Comparison of ENCODE assay signal across 8 cellular contexts in the genomic region with DNA sequence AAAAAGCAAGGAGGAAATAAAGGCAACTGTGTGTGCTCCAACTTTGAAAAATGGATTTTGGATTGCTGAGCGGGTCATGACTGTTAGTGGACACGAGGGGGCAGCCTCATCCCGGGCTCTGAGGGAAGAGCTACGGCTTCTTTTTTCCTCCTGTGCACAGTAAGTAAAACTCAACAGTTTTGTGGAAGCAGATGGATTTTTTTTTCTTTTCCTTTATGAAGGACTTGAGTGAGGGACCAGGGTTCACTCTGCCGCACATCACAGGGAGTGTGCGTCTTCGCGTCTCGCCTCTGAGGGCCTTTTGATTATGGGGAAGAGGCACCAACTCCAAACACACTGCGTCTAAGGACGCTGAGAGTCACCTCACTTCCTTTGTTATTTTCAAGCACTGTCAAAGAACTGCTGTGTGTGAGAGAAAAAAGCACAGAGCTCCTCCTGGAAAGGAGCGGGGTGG.
DNase-seq lines count a peak whose midpoint lies in the region; ATAC-seq lines count a peak whose summit lies in the region.

No MANE protein-coding gene starts in this region.

- no peaks in the 10 kb centered on the region for H3K9me3 Mint-ChIP-seq in activated naive CD4-positive, alpha-beta T cell treated with anti-CD3 and anti-CD28 coated beads, Interleukin-2, amount 10 ng/mL, durations not matched to agents 7 days and 5 days

- H3K4me1 Mint-ChIP-seq in activated naive CD4-positive, alpha-beta T cell treated with anti-CD3 and anti-CD28 coated beads, Interleukin-2, amount 10 ng/mL, durations not matched to agents 7 days and 5 days: no peaks in the 10 kb centered on the region

- no peaks in the 10 kb centered on the region for H3K36me3 Mint-ChIP-seq in activated naive CD4-positive, alpha-beta T cell treated with anti-CD3 and anti-CD28 coated beads, Interleukin-2, amount 10 ng/mL, durations not matched to agents 7 days and 5 days

- H3K4me3 Mint-ChIP-seq in activated naive CD4-positive, alpha-beta T cell treated with anti-CD3 and anti-CD28 coated beads, Interleukin-2, amount 10 ng/mL, durations not matched to agents 7 days and 5 days: peak overlapping the region; percentile 43

- no peak overlapping the region for H3K27ac Mint-ChIP-seq in activated naive CD4-positive, alpha-beta T cell treated with anti-CD3 and anti-CD28 coated beads, Interleukin-2, amount 10 ng/mL, durations not matched to agents 7 days and 5 days

- ATAC-seq in GM18502 (IDR thresholded peaks at IDR 0.05; ENCODE audit: poor library complexity, unreplicated experiment) (peak; percentile 86), HG03060 (IDR thresholded peaks at IDR 0.05; ENCODE audit: low read depth, unreplicated experiment) (peak; percentile 56)

- CTCF ChIA-PET in activated naive CD4-positive, alpha-beta T cell treated with anti-CD3 and anti-CD28 coated beads, Interleukin-2, amount 10 ng/mL, durations not matched to agents 7 days and 5 days (lab: Charles Lee): interaction anchor here (0.7 to 1.3 kb wide), 5 partner anchors 15 to 712 kb away, joined by 3 read pairs; no protein-coding TSS in a partner anchor

- peak; percentile 64 for DNase-seq in Ammon's horn (ENCODE audit: low spot score)
- DNase-seq in NOMO-1 treated with DMSO at 0.1 percent for 48 hours (lab: John Stamatoyannopoulos, UW; ENCODE audit: unreplicated experiment): peak; percentile 63
- DNase-seq in activated naive CD4-positive, alpha-beta T cell treated with anti-CD3 and anti-CD28 coated beads, Interleukin-2, amount 10 ng/mL, durations not matched to agents 7 days and 5 days: peak; percentile 41
- peak; percentile 40 for DNase-seq in glomerular visceral epithelial cell (ENCODE audit: extremely low spot score)
- peak; percentile 9 for DNase-seq in non-pigmented ciliary epithelial cell (ENCODE audit: low read depth)
- no peak for DNase-seq in mesenteric fat pad (ENCODE audit: low spot score)

- H3K27me3 Mint-ChIP-seq in activated naive CD4-positive, alpha-beta T cell treated with anti-CD3 and anti-CD28 coated beads, Interleukin-2, amount 10 ng/mL, durations not matched to agents 7 days and 5 days: peaks cover 8% of the 10 kb centered on the region
